6 cellular contexts compared by ENCODE assay signal in genomic region chr17:7437369-7437863, GRCh38.
DNase-seq lines count a peak whose midpoint lies in the region; ATAC-seq and TF ChIP-seq lines count a peak whose summit lies in the region.

No MANE protein-coding gene starts in this region.

- peak overlapping the region; percentile 88 for H2AFZ ChIP-seq in parathyroid adenoma

- no peaks in the 10 kb centered on the region for H3K9me3 ChIP-seq in parathyroid adenoma (ENCODE audit: control insufficient read depth, low read length)

- peak; percentile 0 for ATAC-seq in HG03097 (IDR thresholded peaks at IDR 0.05; ENCODE audit: low FRiP score, unreplicated experiment)
- ATAC-seq in GM19351 (IDR thresholded peaks at IDR 0.05; ENCODE audit: unreplicated experiment) = no peak

- H3K27ac ChIP-seq in parathyroid adenoma = peak overlapping the region; percentile 74

- H3K4me1 ChIP-seq in parathyroid adenoma = peaks cover 10% of the 10 kb centered on the region

- TF ChIP-seq CTCF in choroid plexus epithelial cell (conservative IDR thresholded peaks at IDR 0.05; ENCODE audit: low read depth, low read length) = no peak
- no peak for TF ChIP-seq CTCF in parathyroid adenoma (IDR thresholded peaks at IDR 0.05)

- no peaks in the 10 kb centered on the region for H3K36me3 ChIP-seq in parathyroid adenoma (ENCODE audit: control insufficient read depth, insufficient read depth, low read length)

- H3K9ac ChIP-seq in parathyroid adenoma = peak overlapping the region; percentile 40

- H3K27me3 ChIP-seq in parathyroid adenoma (ENCODE audit: control insufficient read depth, insufficient read depth, low read length) = no peaks in the 10 kb centered on the region

- DNase-seq in choroid plexus epithelial cell (ENCODE audit: low read depth) = no peak
- DNase-seq in iPS-NIHi7 (ENCODE audit: extremely low spot score) = no peak
- no peak for DNase-seq in cerebellar cortex (ENCODE audit: low spot score)

- H3K79me2 ChIP-seq in parathyroid adenoma = no peaks in the 10 kb centered on the region

- peak overlapping the region; percentile 55 for H3K4me2 ChIP-seq in parathyroid adenoma (ENCODE audit: low read length)

- peak overlapping the region; percentile 42 for H3K4me3 ChIP-seq in choroid plexus epithelial cell (ENCODE audit: low read depth, low read length)
- H3K4me3 ChIP-seq in parathyroid adenoma (ENCODE audit: low read depth, low read length) = peak overlapping the region; percentile 25
